Comparison of ENCODE assay signal across 21 cellular contexts in genomic region chr12:87270894-87271293, GRCh38.
DNase-seq lines count a peak whose midpoint lies in the region; ATAC-seq, FAIRE-seq and TF ChIP-seq lines count a peak whose summit lies in the region.
"Had no signal": no experiment of that assay in that cellular context is flagged by ENCODE, and none has a peak within 500 bp of the region (broad histone marks: within the 10 kb centered on the region; RNA-seq: fewer than 3 reads in every experiment).

No MANE protein-coding gene starts in this region.

- no peak overlapping the region for H3K18ac ChIP-seq in neuronal stem cell (ENCODE audit: low read length)

- peaks cover 2% of the 10 kb centered on the region for H3K79me1 ChIP-seq in neuronal stem cell (ENCODE audit: low read depth, low read length)

- H3K4me2 ChIP-seq in SK-N-SH, result peak overlapping the region; percentile 56
- no peak overlapping the region for H3K4me2 ChIP-seq in fibroblast of lung (ENCODE audit: extremely low read depth, insufficient read depth, low read length)
- H3K4me2 ChIP-seq in neuronal stem cell (ENCODE audit: insufficient read depth, low read length, poor library complexity, severe bottlenecking), result no peak overlapping the region

- H2BK5ac ChIP-seq in neuronal stem cell (ENCODE audit: low read length), result no peak overlapping the region

- no peak overlapping the region for H4K91ac ChIP-seq in neuronal stem cell (ENCODE audit: low read depth, low read length, poor library complexity)

- TF ChIP-seq EP300 in SK-N-SH (IDR thresholded peaks at IDR 0.05; ENCODE audit: borderline replicate concordance in 1 of 2, low read depth in 1 of 2, low read length in 1 of 2), result peak in 1 of 2 experiments; percentile 77; a peak in 2 of 4 replicates

- H3K4ac ChIP-seq in neuronal stem cell (ENCODE audit: low read length), result no peak overlapping the region

- H3K36me3 ChIP-seq in SK-N-SH (replicated peaks in 1 of 2; ENCODE audit: control insufficient read depth in 1 of 2, insufficient read depth in 2 of 2, low read length in 1 of 2) (no peaks in the 10 kb centered on the region), fibroblast of lung (ENCODE audit: control insufficient read depth, insufficient read depth, low read length) (no peaks in the 10 kb centered on the region), neuronal stem cell (replicated peaks in 1 of 2; ENCODE audit: control insufficient read depth in 2 of 2, insufficient read depth in 2 of 2, low read length in 2 of 2) (no peaks in the 10 kb centered on the region)

- no peak for TF ChIP-seq RAD21 in SK-N-SH (IDR thresholded peaks at IDR 0.05; ENCODE audit: low read length)

- no peak overlapping the region for H2BK120ac ChIP-seq in neuronal stem cell (ENCODE audit: low read depth, low read length)

- no peaks in the 10 kb centered on the region for H3K9me3 ChIP-seq in SK-N-SH
- H3K9me3 ChIP-seq in fibroblast of lung (ENCODE audit: control insufficient read depth, insufficient read depth, low read depth, low read length), result no peaks in the 10 kb centered on the region
- H3K9me3 ChIP-seq in neuronal stem cell (replicated peaks in 1 of 2; ENCODE audit: control insufficient read depth in 2 of 2, insufficient read depth in 1 of 2, low read depth in 1 of 2, low read length in 2 of 2), result no peaks in the 10 kb centered on the region
- H3K9me3 ChIP-seq: body of pancreas had no signal

- H3K27ac ChIP-seq in SK-N-SH (ENCODE audit: low read depth in 2 of 2, low read length in 1 of 2) (peak overlapping the region; percentile 28 to 45; a peak in 3 of 4 replicates), fibroblast of lung (ENCODE audit: insufficient read depth, low read length) (no peak overlapping the region), neuronal stem cell (replicated peaks; ENCODE audit: low read length) (no peak overlapping the region)
- H3K27ac ChIP-seq: body of pancreas, epithelial cell of prostate had no signal

- DNase-seq in AG10803 (ENCODE audit: low read depth), result peak; percentile 11
- no peak for DNase-seq in SK-N-SH
- peak; percentile 35 to 71 for DNase-seq in fibroblast of lung (ENCODE audit: low read depth in 2 of 2)
- DNase-seq in neuronal stem cell (ENCODE audit: low spot score), result peak; percentile 29
- DNase-seq in D721Med (ENCODE audit: insufficient read length, low spot score), result no peak
- no peak for DNase-seq in anterior cingulate cortex (lab: John Stamatoyannopoulos, UW)
- DNase-seq: activated CD4-positive, alpha-beta T cell treated with anti-CD3 and anti-CD28 coated beads for 48 hours; activated gamma-delta T cell; body of pancreas; CD4-positive, alpha-beta T cell; dermis blood vessel endothelial cell; DMS79; MM.1S; NCI-H1694 treated with DMSO at 0.1 percent for 48 hours; NCI-H2227 treated with DMSO at 0.1 percent for 48 hours; nephron progenitor cell; stimulated activated CD4-positive, alpha-beta T cell treated with anti-CD3 and anti-CD28 coated beads, Interleukin-15, amount 100 ng/mL, for 24 hours had no signal

- H3F3A ChIP-seq in SK-N-SH (replicated peaks; ENCODE audit: insufficient read depth), result peaks cover 14% of the 10 kb centered on the region

- TF ChIP-seq CTCF in AG10803 (conservative IDR thresholded peaks at IDR 0.05; ENCODE audit: low read length), result no peak
- no peak for TF ChIP-seq CTCF in SK-N-SH (IDR thresholded peaks at IDR 0.05)
- TF ChIP-seq CTCF in fibroblast of lung (conservative IDR thresholded peaks at IDR 0.05 in 1 of 2, IDR thresholded peaks at IDR 0.05 in 1 of 2; ENCODE audit: low read depth in 1 of 2, low read length in 2 of 2), result no peak
- TF ChIP-seq CTCF in D721Med (IDR thresholded peaks at IDR 0.05; ENCODE audit: insufficient read depth, missing control alignments), result no peak

- CTCF ChIA-PET in SK-N-SH (lab: Yijun Ruan, JAX), result no interaction called here

- no peak overlapping the region for H3K9ac ChIP-seq in SK-N-SH
- H3K9ac ChIP-seq in fibroblast of lung (ENCODE audit: insufficient read depth, low read length), result no peak overlapping the region
- H3K9ac ChIP-seq in neuronal stem cell (ENCODE audit: low read depth, low read length, poor library complexity), result no peak overlapping the region

- H2AFZ ChIP-seq in SK-N-SH (ENCODE audit: low read depth) (peak overlapping the region; percentile 83), fibroblast of lung (ENCODE audit: low read length) (peak overlapping the region; percentile 33), neuronal stem cell (ENCODE audit: low read length) (peak overlapping the region; percentile 41)

- H4K20me1 ChIP-seq in SK-N-SH (ENCODE audit: insufficient read depth) (no peaks in the 10 kb centered on the region), fibroblast of lung (ENCODE audit: control insufficient read depth, extremely low read depth, insufficient read depth, low read length) (no peaks in the 10 kb centered on the region)

- no peak overlapping the region for H2BK15ac ChIP-seq in neuronal stem cell (ENCODE audit: low read length)

- H3K27me3 ChIP-seq in SK-N-SH (ENCODE audit: insufficient read depth) (no peaks in the 10 kb centered on the region), fibroblast of lung (ENCODE audit: control insufficient read depth, insufficient read depth, low read length) (no peaks in the 10 kb centered on the region), neuronal stem cell (ENCODE audit: control insufficient read depth in 3 of 3, insufficient read depth in 3 of 3, low read depth in 1 of 3, low read length in 3 of 3) (peaks cover 0 to 6% (median 0%) of the 10 kb centered on the region in 3 experiments)
- H3K27me3 ChIP-seq: body of pancreas had no signal

- H2AK5ac ChIP-seq in neuronal stem cell (ENCODE audit: low read depth, low read length), result no peak overlapping the region

- no peak overlapping the region for H3K23ac ChIP-seq in neuronal stem cell (ENCODE audit: low read depth, low read length, poor library complexity)

- no peaks in the 10 kb centered on the region for H3K9me2 ChIP-seq in SK-N-SH

- H3K4me3 ChIP-seq in AG10803 (ENCODE audit: low read length), result no peak overlapping the region
- H3K4me3 ChIP-seq in SK-N-SH (ENCODE audit: low read depth in 2 of 2, low read length in 1 of 2), result 0 out of 4 replicates have a peak overlapping the region, but pooled peaks of 1 of the 2 experiments have one; percentile 11
- no peak overlapping the region for H3K4me3 ChIP-seq in fibroblast of lung (replicated peaks in 1 of 4; ENCODE audit: control extremely low read depth in 1 of 4, insufficient read depth in 1 of 4, low read depth in 3 of 4, low read length in 4 of 4)
- no peak overlapping the region for H3K4me3 ChIP-seq in neuronal stem cell (ENCODE audit: low read length in 2 of 2)
- H3K4me3 ChIP-seq: body of pancreas had no signal

- ATAC-seq in HG02970 (IDR thresholded peaks at IDR 0.05; ENCODE audit: low FRiP score, unreplicated experiment) (no peak), HG02678 (IDR thresholded peaks at IDR 0.05; ENCODE audit: unreplicated experiment) (no peak)
- ATAC-seq: body of pancreas; stimulated activated memory B cell treated with anti-CD40 and anti-IgM and Interleukin-4, amounts not matched to agents 10 μg/mL and 1 μg/mL and 100 μg/mL, for 72 hours had no signal

- POLR2A ChIA-PET in SK-N-SH (lab: Yijun Ruan, JAX), result no interaction called here

- H3K14ac ChIP-seq in neuronal stem cell (ENCODE audit: low read length), result no peak overlapping the region

- H4K8ac ChIP-seq in neuronal stem cell (ENCODE audit: low read depth, low read length), result no peak overlapping the region

- no peak for FAIRE-seq in D721Med (lab: Jason Lieb, UNC)

- WGBS in SK-N-SH (ENCODE audit: low lambda C conversion rate), result 48% methylated on average over 3 of the region's 3 CpGs
- no CpG with 5 or more reads among the region's 3 CpGs for WGBS in neuronal stem cell (ENCODE audit: extremely low coverage in 2 of 2, insufficient read length in 2 of 2, insufficient replicate concordance in 1 of 2), 2 donors

- H3K4me1 ChIP-seq in SK-N-SH (ENCODE audit: control insufficient read depth in 1 of 2, insufficient read depth in 2 of 2, low read depth in 1 of 2, low read length in 1 of 2) (no peaks in the 10 kb centered on the region; a peak in 2 of 4 replicates), fibroblast of lung (ENCODE audit: control insufficient read depth, extremely low read depth, insufficient read depth, low read length) (no peaks in the 10 kb centered on the region), neuronal stem cell (ENCODE audit: control insufficient read depth in 2 of 2, insufficient read depth in 1 of 2, low read depth in 1 of 2, low read length in 2 of 2) (no peaks in the 10 kb centered on the region)
- H3K4me1 ChIP-seq: body of pancreas had no signal

- H3K79me2 ChIP-seq in SK-N-SH (ENCODE audit: insufficient read depth) (no peaks in the 10 kb centered on the region), fibroblast of lung (ENCODE audit: control insufficient read depth, insufficient read depth, low read length) (no peaks in the 10 kb centered on the region)

- H2BK12ac ChIP-seq in neuronal stem cell (ENCODE audit: low read length), result no peak overlapping the region

TF ChIP-seq in SK-N-SH, 30 proteins besides CTCF, POLR2A, EP300 and RAD21 (continues in another document):
- no peak for TF ChIP-seq MAX (IDR thresholded peaks at IDR 0.05; ENCODE audit: low read depth)
- TF ChIP-seq ZBTB33 (IDR thresholded peaks at IDR 0.05; ENCODE audit: borderline replicate concordance, low read depth), result no peak
- no peak for TF ChIP-seq FOXJ3 (CRISPR knock-in tag; IDR thresholded peaks at IDR 0.05)
- TF ChIP-seq SIN3A (IDR thresholded peaks at IDR 0.05; ENCODE audit: borderline replicate concordance, low read depth, low read length), result no peak
- no peak for TF ChIP-seq ELF1 (IDR thresholded peaks at IDR 0.05)
- TF ChIP-seq YY1 (IDR thresholded peaks at IDR 0.05; ENCODE audit: low read depth), result no peak

Comparison
In these comparisons a context has a peak if more than half of its experiments do, and no peak if none do; other contexts are left out.
1. DNase-seq: peak in AG10803 (single experiment), fibroblast of lung (2 of 2) and neuronal stem cell (single experiment); none in SK-N-SH (single experiment), D721Med (single experiment) and anterior cingulate cortex (0 of 58).
2. H2AFZ ChIP-seq: peak in every context shown above with its lines; median percentile 83 in SK-N-SH; 41 in neuronal stem cell; 33 in fibroblast of lung.
3. H3K27ac ChIP-seq: peak in SK-N-SH (2 of 2); none in fibroblast of lung (single experiment) and neuronal stem cell (single experiment).